In the genomic region with DNA sequence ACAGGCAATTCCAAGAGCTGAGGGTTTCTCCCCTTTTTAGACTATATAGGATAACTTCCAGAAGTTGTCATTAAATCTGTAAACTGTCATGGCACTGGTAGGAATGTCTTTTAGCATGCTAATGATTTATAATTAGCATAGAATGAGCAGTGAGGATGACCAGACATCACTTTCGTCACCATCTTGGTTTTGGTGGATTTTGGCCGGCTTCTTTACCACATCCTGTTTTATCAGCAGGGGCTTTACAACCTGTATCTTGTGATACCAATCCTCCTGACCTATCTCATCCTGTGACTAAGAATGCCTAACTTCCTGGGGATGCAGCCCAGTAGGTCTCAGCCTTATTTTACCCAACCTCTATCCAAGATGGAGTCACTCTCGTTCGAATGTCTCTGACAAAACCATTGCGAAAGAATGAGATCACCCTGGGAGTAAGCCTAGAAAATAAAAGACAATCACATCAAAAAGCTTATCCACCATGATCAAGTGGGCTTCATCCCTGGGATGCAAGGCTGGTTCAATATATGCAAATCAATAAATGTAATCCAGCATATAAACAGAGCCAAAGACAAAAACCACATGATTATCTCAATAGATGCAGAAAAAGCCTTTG, we compare ENCODE assay signal across 7 cellular contexts.
DNase-seq lines count a peak whose midpoint lies in the region; ATAC-seq and TF ChIP-seq lines count a peak whose summit lies in the region.
"Not testable (repeated sequence)": the region's sequence is repeated elsewhere in the genome, so short reads cannot be mapped to it uniquely, and the experiment has no call there.

No MANE protein-coding gene starts in this region.

- TF ChIP-seq POLR2A in NB4 (IDR thresholded peaks at IDR 0.05; ENCODE audit: extremely low read depth, insufficient read length), result not testable (repeated sequence)

- not testable (repeated sequence) for TF ChIP-seq CTCF in NB4 (IDR thresholded peaks at IDR 0.05; ENCODE audit: low read depth, low read length)

- H3K4me1 Mint-ChIP-seq in activated T-helper 17 cell treated with anti-CD3 and anti-CD28 coated beads, Interleukin-2, amount 50 U/mL, for 72 hours, result not testable (repeated sequence)

- peak; percentile 46 for ATAC-seq in activated T-helper 17 cell treated with anti-CD3 and anti-CD28 coated beads, Interleukin-2, amount 50 U/mL, for 72 hours (replicated peaks)

- H3K27ac Mint-ChIP-seq in activated T-helper 17 cell treated with anti-CD3 and anti-CD28 coated beads, Interleukin-2, amount 50 U/mL, for 72 hours, result not testable (repeated sequence)

- not testable (repeated sequence) for H3K27me3 Mint-ChIP-seq in activated T-helper 17 cell treated with anti-CD3 and anti-CD28 coated beads, Interleukin-2, amount 50 U/mL, for 72 hours

- H3K4me3 ChIP-seq in NB4 (ENCODE audit: low read depth, low read length), result not testable (repeated sequence)

- H3K9me3 Mint-ChIP-seq in activated T-helper 17 cell treated with anti-CD3 and anti-CD28 coated beads, Interleukin-2, amount 50 U/mL, for 72 hours, result not testable (repeated sequence)

- peak; percentile 13 for DNase-seq in CD1c-positive myeloid dendritic cell (ENCODE audit: extremely low spot score)
- DNase-seq in HCEC 1CT, result peak; percentile 69
- peak; percentile 14 for DNase-seq in NB4 (ENCODE audit: low read depth)
- DNase-seq in RKO (ENCODE audit: low spot score), result peak; percentile 23
- DNase-seq in dermis blood vessel endothelial cell, result peak; percentile 37
- DNase-seq in iris pigment epithelial cell (ENCODE audit: low read depth), result peak; percentile 66

- H3K36me3 Mint-ChIP-seq in activated T-helper 17 cell treated with anti-CD3 and anti-CD28 coated beads, Interleukin-2, amount 50 U/mL, for 72 hours (ENCODE audit: low read depth), result not testable (repeated sequence)

- H3K4me3 Mint-ChIP-seq in activated T-helper 17 cell treated with anti-CD3 and anti-CD28 coated beads, Interleukin-2, amount 50 U/mL, for 72 hours, result not testable (repeated sequence)

Comparison
In these comparisons a context has a peak if more than half of its experiments do, and no peak if none do; other contexts are left out.
1. DNase-seq: peak in every context shown above with its lines; median percentile 69 in HCEC 1CT; 66 in iris pigment epithelial cell; 37 in dermis blood vessel endothelial cell; 23 in RKO; 14 in NB4; 13 in CD1c-positive myeloid dendritic cell.